ENCODE assay signal across 18 cellular contexts in the genomic region with DNA sequence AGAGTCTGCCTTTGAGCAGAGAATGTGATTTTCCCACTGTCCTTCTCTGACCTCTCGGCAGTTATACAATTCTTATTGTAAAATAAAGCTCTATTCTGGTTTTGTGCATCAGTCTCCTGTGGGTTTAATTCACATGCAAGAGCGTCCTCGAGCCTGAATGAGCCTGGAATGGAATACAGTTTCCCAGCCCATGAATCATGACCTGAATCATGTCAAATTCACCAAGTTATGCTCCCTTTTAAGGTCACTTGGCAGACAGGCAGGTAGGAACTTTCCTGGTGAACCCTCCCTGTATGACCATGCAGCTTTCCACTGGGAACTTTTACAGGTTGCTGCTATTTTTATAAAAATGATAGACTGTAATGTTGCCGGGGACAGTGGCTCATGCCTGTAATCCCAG.
"Had no signal": no experiment of that assay in that cellular context is flagged by ENCODE, and none has a peak within 500 bp of the region (broad histone marks: within the 10 kb centered on the region; RNA-seq: fewer than 3 reads in every experiment).

No MANE protein-coding gene starts in this region.

- H3K27me3 ChIP-seq: cardiac muscle cell, suprapubic skin, upper lobe of left lung had no signal

- FAIRE-seq: colon had no signal

- H3K27me3 Mint-ChIP-seq: activated naive CD8-positive, alpha-beta T cell treated with anti-CD3 and anti-CD28 coated beads for 36 hours; activated T-cell treated with anti-CD3 and anti-CD28 coated beads, Interleukin-2, amount 50 U/mL, for 24 hours had no signal

- H3K27ac Mint-ChIP-seq: activated naive CD8-positive, alpha-beta T cell treated with anti-CD3 and anti-CD28 coated beads for 36 hours; activated T-cell treated with anti-CD3 and anti-CD28 coated beads, Interleukin-2, amount 50 U/mL, for 24 hours; immature natural killer cell; nephron had no signal

- H3K36me3 ChIP-seq: cardiac muscle cell, suprapubic skin, upper lobe of left lung had no signal

- ATAC-seq: left lobe of liver; stimulated activated naive CD8-positive, alpha-beta T cell treated with anti-CD3 and anti-CD28 coated beads, Interleukin-15, Interleukin-2, amounts not matched to agents 100 U/mL and 50 U/mL, for 24 hours had no signal

- DNase-seq: activated CD4-positive, alpha-beta T cell treated with anti-CD3 and anti-CD28 coated beads, Interleukin-2, amount 50 U/mL, for 4 hours; activated CD4-positive, CD25-positive, alpha-beta regulatory T cell treated with anti-CD3 and anti-CD28 coated beads, Interleukin-2, amount 50 U/mL, for 72 hours; activated gamma-delta T cell; activated naive CD8-positive, alpha-beta T cell treated with anti-CD3 and anti-CD28 coated beads for 36 hours; activated T-cell treated with anti-CD3 and anti-CD28 coated beads, Interleukin-2, amount 50 U/mL, for 24 hours; anterior cingulate cortex; effector CD8-positive, alpha-beta T cell; immature natural killer cell; mesenchymal stem cell; stimulated activated CD4-positive, alpha-beta T cell treated with anti-CD3 and anti-CD28 coated beads, Interleukin-2, amount 100 ng/mL, for 48 hours; stimulated activated naive CD8-positive, alpha-beta T cell treated with anti-CD3 and anti-CD28 coated beads, Interleukin-15, Interleukin-2, amounts not matched to agents 100 U/mL and 50 U/mL, for 24 hours; SW 1271; upper lobe of left lung had no signal

- H3K9me3 Mint-ChIP-seq: activated naive CD8-positive, alpha-beta T cell treated with anti-CD3 and anti-CD28 coated beads for 36 hours; activated T-cell treated with anti-CD3 and anti-CD28 coated beads, Interleukin-2, amount 50 U/mL, for 24 hours; immature natural killer cell; nephron had no signal

- H3K4me3 Mint-ChIP-seq: activated naive CD8-positive, alpha-beta T cell treated with anti-CD3 and anti-CD28 coated beads for 36 hours; activated T-cell treated with anti-CD3 and anti-CD28 coated beads, Interleukin-2, amount 50 U/mL, for 24 hours; immature natural killer cell; nephron had no signal

- H3K4me3 ChIP-seq: cardiac muscle cell, suprapubic skin, upper lobe of left lung had no signal

- H3K4me1 Mint-ChIP-seq: activated naive CD8-positive, alpha-beta T cell treated with anti-CD3 and anti-CD28 coated beads for 36 hours; immature natural killer cell; nephron had no signal
